ENCODE assay signal across 24 cellular contexts in the genomic region with DNA sequence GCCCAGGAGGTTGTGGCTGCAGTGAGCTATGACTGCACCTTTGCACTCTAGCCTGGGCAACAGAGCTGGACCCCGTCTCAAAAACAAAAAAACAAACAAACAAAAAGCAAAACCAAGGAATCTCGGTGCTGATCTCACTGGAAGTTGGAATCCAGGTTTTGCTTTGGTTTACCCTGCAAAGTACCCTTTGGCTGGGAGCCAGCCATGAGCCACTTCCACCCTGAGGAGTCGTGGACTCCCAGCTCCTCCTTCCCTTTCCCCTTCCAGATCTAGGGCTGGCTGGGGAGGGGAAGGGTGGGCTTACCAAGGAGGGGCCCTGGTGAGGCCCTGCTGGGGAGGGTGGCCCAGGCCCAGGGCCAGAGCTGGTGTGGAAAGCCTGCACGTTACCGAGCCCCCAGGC. TPM values are rescaled to one million over a fixed set of nuclear protein-coding genes. Genes with fewer than 3 reads are reported as not detected.
A peak's percentile ranks its signal among the peaks of the same experiment; 100 is the strongest.
DNase-seq lines count a peak whose midpoint lies in the region; ATAC-seq and TF ChIP-seq lines count a peak whose summit lies in the region.
"Had no signal": no experiment of that assay in that cellular context is flagged by ENCODE, and none has a peak within 500 bp of the region (broad histone marks: within the 10 kb centered on the region; RNA-seq: fewer than 3 reads in every experiment).

No MANE protein-coding gene starts in this region.

- peak overlapping the region; percentile 32 for H3K9ac ChIP-seq in NT2/D1 (ENCODE audit: insufficient read length, low read depth)

- DNase-seq in Caco-2 = no peak
- DNase-seq in NT2/D1 (ENCODE audit: low read depth, low spot score) = no peak
- no peak for DNase-seq in sigmoid colon
- DNase-seq in SHP77 treated with DMSO at 0.1 percent for 48 hours (lab: John Stamatoyannopoulos, UW) = no peak
- no peak for DNase-seq in NCI-H2081 treated with DMSO at 0.1 percent for 48 hours (lab: John Stamatoyannopoulos, UW)
- DNase-seq in T-cell = no peak
- no peak for DNase-seq in activated T-cell treated with anti-CD3 and anti-CD28 coated beads, Interleukin-2, amount 50 U/mL, for 72 hours
- DNase-seq: activated CD8-positive, alpha-beta T cell treated with anti-CD3 and anti-CD28 coated beads, Interleukin-2, amount 10 ng/mL, durations not matched to agents 7 days and 5 days; activated naive CD4-positive, alpha-beta T cell treated with anti-CD3 and anti-CD28 coated beads, Interleukin-2, amount 50 U/mL, for 16 hours; activated T-cell treated with anti-CD3 and anti-CD28 coated beads, Interleukin-2, amount 50 U/mL, for 4 hours; body of pancreas; foreskin melanocyte; KG1; naive thymus-derived CD4-positive, alpha-beta T cell; NCI-H1092 treated with DMSO at 0.1 percent for 48 hours; PC-3; small intestine; stimulated activated CD4-positive, alpha-beta T cell treated with anti-CD3 and anti-CD28 coated beads, Interleukin-4, amount 100 ng/mL, for 1 hour; stimulated activated naive CD8-positive, alpha-beta T cell treated with anti-CD3 and anti-CD28 coated beads, Interleukin-15, amount 100 ng/mL, for 72 hours; T-helper 2 cell had no signal

- intact Hi-C loops in Caco-2 (cut with micrococcal nuclease; ENCODE audit: unreplicated experiment) (no loop called here), sigmoid colon (cut with DNase I) (no loop called here)

- no peaks in the 10 kb centered on the region for H3K9me3 ChIP-seq in Caco-2
- H3K9me3 ChIP-seq in NT2/D1 (ENCODE audit: insufficient read depth, low read length) = no peaks in the 10 kb centered on the region
- H3K9me3 ChIP-seq in esophagus (ENCODE audit: control insufficient read depth in 2 of 2, insufficient read depth in 1 of 2, low read depth in 1 of 2, low read length in 1 of 2) = no peaks in the 10 kb centered on the region
- H3K9me3 ChIP-seq in sigmoid colon = no peaks in the 10 kb centered on the region
- H3K9me3 ChIP-seq: body of pancreas, SJSA1 had no signal

- TF ChIP-seq CTCF in Caco-2 (IDR thresholded peaks at IDR 0.05; ENCODE audit: insufficient read depth in 1 of 2, low read depth in 1 of 2, low read length in 1 of 2, severe bottlenecking in 1 of 2, unreplicated experiment in 1 of 2) (no peak), sigmoid colon (IDR thresholded peaks at IDR 0.05) (no peak)

- BruUV-seq in Caco-2 (replicated peaks; lab: Mats Ljungman, UMichigan) = no TSS peak

- H3K4me3 Mint-ChIP-seq in Caco-2 (ENCODE audit: unreplicated experiment) (no peak overlapping the region), T-cell (no peak overlapping the region)
- H3K4me3 Mint-ChIP-seq in activated T-cell treated with anti-CD3 and anti-CD28 coated beads, Interleukin-2, amount 50 U/mL, for 72 hours = no peak overlapping the region
- H3K4me3 Mint-ChIP-seq: activated CD8-positive, alpha-beta T cell treated with anti-CD3 and anti-CD28 coated beads, Interleukin-2, amount 10 ng/mL, durations not matched to agents 7 days and 5 days; activated T-cell treated with anti-CD3 and anti-CD28 coated beads, Interleukin-2, amount 50 U/mL, for 4 hours; naive thymus-derived CD4-positive, alpha-beta T cell; stimulated activated naive CD8-positive, alpha-beta T cell treated with anti-CD3 and anti-CD28 coated beads, Interleukin-15, amount 100 ng/mL, for 72 hours; WTC11 had no signal

- no peak for TF ChIP-seq EP300 in sigmoid colon (IDR thresholded peaks at IDR 0.05)

- H3K27ac Mint-ChIP-seq in Caco-2 (ENCODE audit: unreplicated experiment) (peak overlapping the region; percentile 40), T-cell (no peak overlapping the region)
- H3K27ac Mint-ChIP-seq in activated T-cell treated with anti-CD3 and anti-CD28 coated beads, Interleukin-2, amount 50 U/mL, for 72 hours = no peak overlapping the region
- H3K27ac Mint-ChIP-seq: activated CD8-positive, alpha-beta T cell treated with anti-CD3 and anti-CD28 coated beads, Interleukin-2, amount 10 ng/mL, durations not matched to agents 7 days and 5 days had no signal

- H3K36me3 Mint-ChIP-seq in Caco-2 (ENCODE audit: insufficient read depth, unreplicated experiment) (peaks cover 83% of the 10 kb centered on the region), T-cell (no peaks in the 10 kb centered on the region)
- no peaks in the 10 kb centered on the region for H3K36me3 Mint-ChIP-seq in activated T-cell treated with anti-CD3 and anti-CD28 coated beads, Interleukin-2, amount 50 U/mL, for 72 hours (ENCODE audit: insufficient read depth in 2 of 2)
- H3K36me3 Mint-ChIP-seq: naive thymus-derived CD4-positive, alpha-beta T cell had no signal

- H3K27me3 Mint-ChIP-seq in Caco-2 (ENCODE audit: insufficient read depth, unreplicated experiment) (no peaks in the 10 kb centered on the region), T-cell (peaks cover 0 to 3% of the 10 kb centered on the region in 2 donors)
- H3K27me3 Mint-ChIP-seq in activated T-cell treated with anti-CD3 and anti-CD28 coated beads, Interleukin-2, amount 50 U/mL, for 72 hours (ENCODE audit: low read depth) = no peaks in the 10 kb centered on the region
- H3K27me3 Mint-ChIP-seq: stimulated activated naive CD8-positive, alpha-beta T cell treated with anti-CD3 and anti-CD28 coated beads, Interleukin-15, amount 100 ng/mL, for 72 hours had no signal

- H3K4me3 ChIP-seq in Caco-2 (ENCODE audit: low read depth, low read length) (no peak overlapping the region), NT2/D1 (ENCODE audit: insufficient read length, low read depth) (no peak overlapping the region), esophagus (ENCODE audit: low read depth in 1 of 2, low read length in 2 of 2) (no peak overlapping the region), sigmoid colon (no peak overlapping the region)
- H3K4me3 ChIP-seq: body of pancreas, coronary artery, SJSA1 had no signal

- H3K4me1 Mint-ChIP-seq in Caco-2 (ENCODE audit: low read depth, unreplicated experiment) (peaks cover 6% of the 10 kb centered on the region), T-cell (no peaks in the 10 kb centered on the region)
- no peaks in the 10 kb centered on the region for H3K4me1 Mint-ChIP-seq in activated T-cell treated with anti-CD3 and anti-CD28 coated beads, Interleukin-2, amount 50 U/mL, for 72 hours (ENCODE audit: low read depth)
- H3K4me1 Mint-ChIP-seq: naive thymus-derived CD4-positive, alpha-beta T cell; WTC11 had no signal

- TF ChIP-seq POLR2A in sigmoid colon (IDR thresholded peaks at IDR 0.05) = no peak

- no peak for ATAC-seq in T-cell (replicated peaks in 1 of 4)
- no peak for ATAC-seq in activated T-cell treated with anti-CD3 and anti-CD28 coated beads, Interleukin-2, amount 50 U/mL, for 72 hours (replicated peaks in 1 of 2)
- ATAC-seq: activated CD8-positive, alpha-beta T cell treated with anti-CD3 and anti-CD28 coated beads, Interleukin-2, amount 10 ng/mL, durations not matched to agents 7 days and 5 days; activated T-cell treated with anti-CD3 and anti-CD28 coated beads, Interleukin-2, amount 50 U/mL, for 4 hours; body of pancreas; naive thymus-derived CD4-positive, alpha-beta T cell; PC-3; stimulated activated naive CD8-positive, alpha-beta T cell treated with anti-CD3 and anti-CD28 coated beads, Interleukin-15, amount 100 ng/mL, for 72 hours; WTC11 had no signal

- no peaks in the 10 kb centered on the region for H3K9me3 Mint-ChIP-seq in Caco-2 (ENCODE audit: unreplicated experiment)
- H3K9me3 Mint-ChIP-seq in T-cell = no peaks in the 10 kb centered on the region
- no peaks in the 10 kb centered on the region for H3K9me3 Mint-ChIP-seq in activated T-cell treated with anti-CD3 and anti-CD28 coated beads, Interleukin-2, amount 50 U/mL, for 72 hours
- H3K9me3 Mint-ChIP-seq: activated T-cell treated with anti-CD3 and anti-CD28 coated beads, Interleukin-2, amount 50 U/mL, for 4 hours; naive thymus-derived CD4-positive, alpha-beta T cell; stimulated activated naive CD8-positive, alpha-beta T cell treated with anti-CD3 and anti-CD28 coated beads, Interleukin-15, amount 100 ng/mL, for 72 hours; WTC11 had no signal

- H3K4me1 ChIP-seq in Caco-2 (no peaks in the 10 kb centered on the region), NT2/D1 (ENCODE audit: insufficient read depth, insufficient read length) (peaks cover 6% of the 10 kb centered on the region), esophagus (ENCODE audit: control insufficient read depth in 2 of 2, insufficient read depth in 2 of 2, low read length in 1 of 2) (peaks cover 14 to 29% of the 10 kb centered on the region in 2 donors), sigmoid colon (peaks cover 0 to 44% (median 31%) of the 10 kb centered on the region in 4 donors)
- H3K4me1 ChIP-seq: body of pancreas had no signal

- POLR2A ChIA-PET in Caco-2 (lab: Charles Lee) (no interaction called here), T-cell (lab: Charles Lee) (no interaction called here)

- WGBS in esophagus, 2 donors = 42 to 52% methylated on average over 5 of the region's 5 CpGs
- 69 to 77% methylated on average over 5 of the region's 5 CpGs for WGBS in sigmoid colon, 2 donors

- H3K36me3 ChIP-seq in Caco-2 (ENCODE audit: control insufficient read depth, insufficient read depth, low read length) = peaks cover 3% of the 10 kb centered on the region
- peaks cover 80% of the 10 kb centered on the region for H3K36me3 ChIP-seq in NT2/D1 (ENCODE audit: insufficient read depth, insufficient read length, low read length)
- H3K36me3 ChIP-seq in esophagus (ENCODE audit: control insufficient read depth in 2 of 2, insufficient read depth in 2 of 2, low read length in 1 of 2) = peaks cover 0 to 2% of the 10 kb centered on the region in 2 donors
- H3K36me3 ChIP-seq in sigmoid colon = no peaks in the 10 kb centered on the region

- H3K27ac ChIP-seq in esophagus (ENCODE audit: low read depth in 2 of 2, low read length in 1 of 2) = peak overlapping the region; percentile 67 to 70
- peak overlapping the region; percentile 6 to 35 (median 16) for H3K27ac ChIP-seq in sigmoid colon
- H3K27ac ChIP-seq: body of pancreas, SJSA1 had no signal

- CTCF ChIA-PET in Caco-2 (lab: Charles Lee) = no interaction called here
- CTCF ChIA-PET in T-cell (lab: Charles Lee) = no interaction called here

- H3K27me3 ChIP-seq in Caco-2 (replicated peaks; ENCODE audit: control insufficient read depth, insufficient read depth, low read length) = no peaks in the 10 kb centered on the region
- no peaks in the 10 kb centered on the region for H3K27me3 ChIP-seq in NT2/D1 (ENCODE audit: insufficient read depth, insufficient read length)
- no peaks in the 10 kb centered on the region for H3K27me3 ChIP-seq in esophagus (ENCODE audit: control insufficient read depth in 1 of 2, insufficient read depth in 2 of 2, low read length in 2 of 2)
- H3K27me3 ChIP-seq in sigmoid colon = no peaks in the 10 kb centered on the region
- H3K27me3 ChIP-seq: body of pancreas, SJSA1 had no signal

RNA-seq across cellular contexts. Expression of gene FBLN1, which starts 28.8 kb away (rescaled TPM):
- total RNA-seq in Caco-2 (2022) (510 and 519 TPM in 2 replicates), sigmoid colon (100 to 1,000 TPM; 123 to 230 (median 205) TPM), T-cell (1 to 10 TPM in 2 of 5 donors, under 1 TPM in 1, not detected in 2; 0.96 to 1.5 (median 1.0) TPM)
- polyA plus RNA-seq in esophagus (10 to 100 TPM; 18.8 to 50.3 TPM), sigmoid colon (10 to 100 TPM in 2 of 3 donors, 1 to 10 TPM in 1; 9.0 to 43.6 (median 33.0) TPM)
- total RNA-seq in activated T-cell treated with anti-CD3 and anti-CD28 coated beads, Interleukin-2, amount 50 U/mL, for 72 hours = not detected
- total RNA-seq: activated CD8-positive, alpha-beta T cell treated with anti-CD3 and anti-CD28 coated beads, Interleukin-2, amount 10 ng/mL, durations not matched to agents 7 days and 5 days had no signal
- polyA plus RNA-seq: naive thymus-derived CD4-positive, alpha-beta T cell had no signal

Comparison
In these comparisons a context has a peak if more than half of its experiments do, and no peak if none do; other contexts are left out.
1. RNA of gene FBLN1, which starts 28.8 kb away (total RNA-seq): 510 to 519 TPM in Caco-2 and 123 to 230 TPM in sigmoid colon; 0.96 to 1.5 TPM in T-cell and not detected in activated T-cell treated with anti-CD3 and anti-CD28 coated beads, Interleukin-2, amount 50 U/mL, for 72 hours; every median in the first group is over 10 times any median in the second.